ENCODE assay signal across 1 cellular context in genomic region chr7:92836489-92837213, GRCh38.
TF ChIP-seq lines count a peak whose summit lies in the region.

CDK6 (minus strand) TSS chr7:92836573; CDS start chr7:92833323, 3,250 bp downstream.

TF ChIP-seq in K562, 482 proteins besides CTCF, POLR2A, EP300 and RAD21 (continued from another document and continues in another):
- TF ChIP-seq MEIS2 (IDR thresholded peaks at IDR 0.05; ENCODE audit: partially characterized antibody) (no peak), NBN (IDR thresholded peaks at IDR 0.05; ENCODE audit: low read depth) (no peak), ILF3 (IDR thresholded peaks at IDR 0.05; ENCODE audit: borderline replicate concordance) (no peak), MIER1 (IDR thresholded peaks at IDR 0.05; ENCODE audit: low read depth) (no peak), GTF3C2 (IDR thresholded peaks at IDR 0.05; ENCODE audit: borderline replicate concordance, extremely low read depth, insufficient read length) (no peak), RBM17 (IDR thresholded peaks at IDR 0.05; ENCODE audit: borderline replicate concordance, low read depth, low read length) (no peak), ZNF561 (CRISPR knock-in tag; conservative IDR thresholded peaks at IDR 0.05) (no peak), KDM4B (IDR thresholded peaks at IDR 0.05; ENCODE audit: borderline replicate concordance in 2 of 2, low read depth in 1 of 2) (peak in 1 of 2 experiments; percentile 34; a peak in 1 of 4 replicates), ZNF395 (CRISPR knock-in tag; IDR thresholded peaks at IDR 0.05) (peak; percentile 78; the same call in 1 of the 2 replicates), ZNF79 (CRISPR knock-in tag; IDR thresholded peaks at IDR 0.05; ENCODE audit: low read depth) (no peak), ELF1 (tag; IDR thresholded peaks at IDR 0.05) (no peak), ZNF398 (CRISPR knock-in tag; IDR thresholded peaks at IDR 0.05) (no peak), E2F4 (CRISPR knock-in tag; IDR thresholded peaks at IDR 0.05; ENCODE audit: low read depth) (no peak), ZNF668 (CRISPR knock-in tag; IDR thresholded peaks at IDR 0.05) (no peak), DPF2 (IDR thresholded peaks at IDR 0.05) (no peak), SMAD2 (IDR thresholded peaks at IDR 0.05; ENCODE audit: low read depth, low read length) (no peak), CBX2 (IDR thresholded peaks at IDR 0.05; ENCODE audit: insufficient read depth, low read length, poor library complexity, severe bottlenecking) (no peak), ZNF124 (CRISPR knock-in tag; IDR thresholded peaks at IDR 0.05) (no peak), ZNF224 (CRISPR knock-in tag; IDR thresholded peaks at IDR 0.05) (no peak), ZNF436 (CRISPR knock-in tag; IDR thresholded peaks at IDR 0.05) (no peak), NR3C1 (CRISPR knock-in tag; IDR thresholded peaks at IDR 0.05) (no peak), WHSC1 (IDR thresholded peaks at IDR 0.05; ENCODE audit: low read length) (no peak), COPS2 (conservative IDR thresholded peaks at IDR 0.05) (no peak), ZFP91 (CRISPR knock-in tag; IDR thresholded peaks at IDR 0.05) (no peak), NFYB (IDR thresholded peaks at IDR 0.05; ENCODE audit: extremely low read depth, insufficient read length) (no peak), ETS1 (conservative IDR thresholded peaks at IDR 0.05; ENCODE audit: control insufficient read depth, low read depth, low read length) (0 out of 2 replicates have a peak, but pooled peaks have one; percentile 21), FOXM1 (IDR thresholded peaks at IDR 0.05; ENCODE audit: low read depth) (no peak), FOXM1 (CRISPR knock-in tag; IDR thresholded peaks at IDR 0.05; ENCODE audit: low read depth) (no peak), MCM7 (IDR thresholded peaks at IDR 0.05) (no peak), ZC3H8 (IDR thresholded peaks at IDR 0.05) (no peak), ZNF449 (CRISPR knock-in tag; IDR thresholded peaks at IDR 0.05) (no peak), PTRF (tag; IDR thresholded peaks at IDR 0.05) (no peak), KHSRP (IDR thresholded peaks at IDR 0.05) (no peak), TEAD2 (tag; IDR thresholded peaks at IDR 0.05) (no peak), IRF2 (CRISPR knock-in tag; IDR thresholded peaks at IDR 0.05) (no peak), MAX (CRISPR knock-in tag; IDR thresholded peaks at IDR 0.05) (peak; percentile 87), CBX3 (IDR thresholded peaks at IDR 0.05; ENCODE audit: borderline replicate concordance in 1 of 2, low read length in 2 of 2) (no peak; a peak in 1 of 3 replicates), FOXA1 (IDR thresholded peaks at IDR 0.05; ENCODE audit: borderline replicate concordance) (no peak), RBM39 (optimal IDR thresholded peaks at IDR 0.05; ENCODE audit: low read depth, low read length) (no peak), NR2C2 (CRISPR knock-in tag; IDR thresholded peaks at IDR 0.05) (no peak), NR2C2 (tag; IDR thresholded peaks at IDR 0.05) (no peak), DACH1 (IDR thresholded peaks at IDR 0.05; ENCODE audit: partially characterized antibody) (no peak), ESRRB (CRISPR knock-in tag; IDR thresholded peaks at IDR 0.05; ENCODE audit: borderline replicate concordance) (no peak), RBFOX2 (IDR thresholded peaks at IDR 0.05; ENCODE audit: low read depth, low read length) (peak; percentile 74), TCFL5 (CRISPR knock-in tag; conservative IDR thresholded peaks at IDR 0.05) (no peak), HINFP (tag; conservative IDR thresholded peaks at IDR 0.05; ENCODE audit: low read depth) (no peak), SIRT6 (IDR thresholded peaks at IDR 0.05; ENCODE audit: low read depth, low read length) (no peak), MYNN (IDR thresholded peaks at IDR 0.05) (no peak; the same call in 1 of the 2 replicates), MYNN (CRISPR knock-in tag; IDR thresholded peaks at IDR 0.05) (no peak), HMGN3 (IDR thresholded peaks at IDR 0.05; ENCODE audit: borderline replicate concordance, extremely low read depth, insufficient read length, low read depth, low read length) (peak; percentile 92), FOXP1 (CRISPR knock-in tag; IDR thresholded peaks at IDR 0.05) (no peak), MLX (CRISPR knock-in tag; conservative IDR thresholded peaks at IDR 0.05) (no peak), NONO (IDR thresholded peaks at IDR 0.05; ENCODE audit: low read depth in 2 of 2, low read length in 1 of 2) (peak; percentile 16 to 77; a peak in 3 of 4 replicates), POLR2G (IDR thresholded peaks at IDR 0.05; ENCODE audit: low read depth, low read length) (peak; percentile 88), FOSL1 (tag; conservative IDR thresholded peaks at IDR 0.05) (no peak), SFPQ (IDR thresholded peaks at IDR 0.05; ENCODE audit: low read depth, low read length) (no peak)
